In genomic region chr6:26234421-26235239, GRCh38 we compare ENCODE assay signal across 8 cellular contexts.
DNase-seq lines count a peak whose midpoint lies in the region; ATAC-seq and TF ChIP-seq lines count a peak whose summit lies in the region.

No MANE protein-coding gene starts in this region.

- peak overlapping the region; percentile 91 for H3K4me3 Mint-ChIP-seq in natural killer cell

- H3K36me3 ChIP-seq in esophagus muscularis mucosa (no peaks in the 10 kb centered on the region), thymus (ENCODE audit: control insufficient read depth, insufficient read depth) (no peaks in the 10 kb centered on the region)

- H3K4me3 ChIP-seq in esophagus muscularis mucosa = peak overlapping the region; percentile 54 to 60 (median 57)
- H3K4me3 ChIP-seq in thymus (ENCODE audit: low read length) = peak overlapping the region; percentile 85

- no peaks in the 10 kb centered on the region for H3K9me3 Mint-ChIP-seq in natural killer cell

- no peaks in the 10 kb centered on the region for H3K36me3 Mint-ChIP-seq in natural killer cell

- ATAC-seq in GM18868 (IDR thresholded peaks at IDR 0.05; ENCODE audit: unreplicated experiment) = peak; percentile 50
- peak; percentile 45 for ATAC-seq in HG03066 (IDR thresholded peaks at IDR 0.05; ENCODE audit: low read depth, unreplicated experiment)
- ATAC-seq in natural killer cell = peak; percentile 73 to 84 (median 73)

- no peaks in the 10 kb centered on the region for H3K27me3 Mint-ChIP-seq in natural killer cell (ENCODE audit: low read depth in 2 of 2)

- intact Hi-C loops in esophagus muscularis mucosa (cut with DNase I) (no loop called here), natural killer cell (cut with micrococcal nuclease) (loop anchor here (2.0 to 5.0 kb wide), 4 partner anchors 18 to 78 kb away; a partner anchor contains a TSS)

- no peaks in the 10 kb centered on the region for H3K9me3 ChIP-seq in esophagus muscularis mucosa
- no peaks in the 10 kb centered on the region for H3K9me3 ChIP-seq in thymus (ENCODE audit: control insufficient read depth)

- DNase-seq in AG08396 (ENCODE audit: low spot score) = peak; percentile 75
- DNase-seq in NCI-H774 (lab: John Stamatoyannopoulos, UW) = peak; percentile 69
- DNase-seq in activated T-cell treated with anti-CD3 and anti-CD28 coated beads for 24 hours (ENCODE audit: low read depth) = peak; percentile 69
- no peak for DNase-seq in esophagus muscularis mucosa (ENCODE audit: extremely low spot score)
- DNase-seq in natural killer cell = peak; percentile 64

- TF ChIP-seq POLR2A in esophagus muscularis mucosa (IDR thresholded peaks at IDR 0.05; ENCODE audit: low read depth) = peak; percentile 41

- TF ChIP-seq EP300 in esophagus muscularis mucosa (IDR thresholded peaks at IDR 0.05) = peak; percentile 51

- WGBS in esophagus muscularis mucosa = under 1% methylated on average over 34 of the region's 34 CpGs
- under 1% methylated on average over 34 of the region's 34 CpGs for WGBS in thymus

- TF ChIP-seq CTCF in esophagus muscularis mucosa (IDR thresholded peaks at IDR 0.05) (no peak), natural killer cell (IDR thresholded peaks at IDR 0.05) (no peak)

- peak overlapping the region; percentile 74 to 87 (median 84) for H3K27ac ChIP-seq in esophagus muscularis mucosa (replicated peaks in 1 of 4)
- peak overlapping the region; percentile 100 for H3K27ac ChIP-seq in thymus (ENCODE audit: low read depth)

- peak overlapping the region; percentile 91 to 98 for H3K27ac Mint-ChIP-seq in natural killer cell

- H3K4me1 ChIP-seq in esophagus muscularis mucosa (peaks cover 13 to 27% (median 24%) of the 10 kb centered on the region in 4 donors), thymus (ENCODE audit: control insufficient read depth, insufficient read depth, low read length) (peaks cover 6% of the 10 kb centered on the region)

- H3K4me1 Mint-ChIP-seq in natural killer cell = peaks cover 32 to 37% of the 10 kb centered on the region in 2 donors

- peaks cover 0 to 86% (median 30%) of the 10 kb centered on the region in 4 donors for H3K27me3 ChIP-seq in esophagus muscularis mucosa
- H3K27me3 ChIP-seq in thymus (ENCODE audit: control insufficient read depth, insufficient read depth) = no peaks in the 10 kb centered on the region
